In genomic region chr10:128113026-128113425, GRCh38 we compare ENCODE assay signal across 29 cellular contexts.
"Had no signal": no experiment of that assay in that cellular context is flagged by ENCODE, and none has a peak within 500 bp of the region (broad histone marks: within the 10 kb centered on the region; RNA-seq: fewer than 3 reads in every experiment).

No MANE protein-coding gene starts in this region.

- FAIRE-seq: colon, TTC549 had no signal

- H3K27me3 ChIP-seq: brain microvascular endothelial cell, MG63 had no signal

- H3K9me3 ChIP-seq: MG63 had no signal

- H3K4me2 ChIP-seq: PC-9 had no signal

- ATAC-seq: activated CD8-positive, alpha-beta T cell treated with anti-CD3 and anti-CD28 coated beads for 36 hours; activated T-cell treated with anti-CD3 and anti-CD28 coated beads, Interleukin-2, amount 50 U/mL, for 4 hours had no signal

- DNase-seq: activated B cell treated with CpG ODN at 0.5 μM for 24 hours; activated CD4-positive, alpha-beta T cell treated with anti-CD3 and anti-CD28 coated beads for 4 hours; activated CD4-positive, alpha-beta T cell treated with anti-CD3 and anti-CD28 coated beads, Interleukin-2, amount 50 U/mL, for 4 hours; activated CD4-positive, CD25-positive, alpha-beta regulatory T cell treated with anti-CD3 and anti-CD28 coated beads, Interleukin-2, amount 50 U/mL, for 72 hours; activated CD8-positive, alpha-beta T cell treated with anti-CD3 and anti-CD28 coated beads for 36 hours; activated gamma-delta T cell treated with Interleukin-2 at 50 U/mL for 16 hours; activated naive CD4-positive, alpha-beta T cell treated with anti-CD3 and anti-CD28 coated beads for 36 hours; activated T-cell treated with anti-CD3 and anti-CD28 coated beads for 4 hours; activated T-cell treated with anti-CD3 and anti-CD28 coated beads, Interleukin-2, amount 50 U/mL, for 4 hours; anterior cingulate cortex; brain microvascular endothelial cell; central memory CD4-positive, alpha-beta T cell; Kasumi-1; MG63; NCI-H1048; NCI-H1105 treated with DMSO at 0.1 percent for 48 hours; NCI-H1436 treated with DMSO at 0.1 percent for 48 hours; NCI-H1694 treated with DMSO at 0.1 percent for 48 hours; NCI-H2029; NCI-H2107; NCI-H2171; NCI-H510A; NCI-H526; NCI-H748 treated with DMSO at 0.1 percent for 48 hours; NK-92 treated with Interleukin-12 subunit alpha and Interleukin-12 subunit beta, amount 100 ng/mL, for 24 hours; PC-9; Right ventricle myocardium superior had no signal

- H2AFZ ChIP-seq: PC-9 had no signal

- H3K4me3 ChIP-seq: MG63, PC-9 had no signal

- H3K27ac ChIP-seq: brain microvascular endothelial cell, PC-9 had no signal
